1 cellular context compared by ENCODE assay signal in the genomic region with DNA sequence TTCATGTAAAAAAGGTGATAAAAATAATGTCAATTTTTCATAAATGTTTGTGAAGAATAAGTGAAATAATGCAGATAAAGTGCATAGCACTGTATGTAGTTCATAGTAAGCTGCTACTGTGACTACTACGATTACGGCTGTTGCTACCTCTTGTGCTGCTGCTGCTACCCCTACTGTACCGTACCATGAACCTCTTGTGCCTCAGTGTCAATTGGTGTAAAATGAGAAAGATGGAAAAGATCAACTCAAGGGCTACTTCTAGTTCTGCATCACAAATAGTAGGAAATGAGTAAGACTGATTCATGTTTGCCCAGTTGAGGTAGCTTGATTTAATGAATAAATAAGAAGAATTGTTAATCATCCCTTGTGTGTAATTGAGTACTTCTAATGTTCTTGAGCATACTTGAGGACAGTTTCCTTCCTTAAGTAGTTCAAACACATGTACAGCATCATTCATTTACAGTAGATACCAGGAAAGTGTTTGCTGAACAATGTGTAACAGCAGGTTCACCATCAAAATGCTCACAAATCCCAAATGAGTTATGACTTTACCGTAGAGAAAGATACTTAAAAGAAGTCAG.
TF ChIP-seq lines count a peak whose summit lies in the region.

No MANE protein-coding gene starts in this region.

TF ChIP-seq in GM23338, 12 proteins besides CTCF, POLR2A, EP300 and RAD21 (continued from another document):
- TF ChIP-seq, protein P1, sequence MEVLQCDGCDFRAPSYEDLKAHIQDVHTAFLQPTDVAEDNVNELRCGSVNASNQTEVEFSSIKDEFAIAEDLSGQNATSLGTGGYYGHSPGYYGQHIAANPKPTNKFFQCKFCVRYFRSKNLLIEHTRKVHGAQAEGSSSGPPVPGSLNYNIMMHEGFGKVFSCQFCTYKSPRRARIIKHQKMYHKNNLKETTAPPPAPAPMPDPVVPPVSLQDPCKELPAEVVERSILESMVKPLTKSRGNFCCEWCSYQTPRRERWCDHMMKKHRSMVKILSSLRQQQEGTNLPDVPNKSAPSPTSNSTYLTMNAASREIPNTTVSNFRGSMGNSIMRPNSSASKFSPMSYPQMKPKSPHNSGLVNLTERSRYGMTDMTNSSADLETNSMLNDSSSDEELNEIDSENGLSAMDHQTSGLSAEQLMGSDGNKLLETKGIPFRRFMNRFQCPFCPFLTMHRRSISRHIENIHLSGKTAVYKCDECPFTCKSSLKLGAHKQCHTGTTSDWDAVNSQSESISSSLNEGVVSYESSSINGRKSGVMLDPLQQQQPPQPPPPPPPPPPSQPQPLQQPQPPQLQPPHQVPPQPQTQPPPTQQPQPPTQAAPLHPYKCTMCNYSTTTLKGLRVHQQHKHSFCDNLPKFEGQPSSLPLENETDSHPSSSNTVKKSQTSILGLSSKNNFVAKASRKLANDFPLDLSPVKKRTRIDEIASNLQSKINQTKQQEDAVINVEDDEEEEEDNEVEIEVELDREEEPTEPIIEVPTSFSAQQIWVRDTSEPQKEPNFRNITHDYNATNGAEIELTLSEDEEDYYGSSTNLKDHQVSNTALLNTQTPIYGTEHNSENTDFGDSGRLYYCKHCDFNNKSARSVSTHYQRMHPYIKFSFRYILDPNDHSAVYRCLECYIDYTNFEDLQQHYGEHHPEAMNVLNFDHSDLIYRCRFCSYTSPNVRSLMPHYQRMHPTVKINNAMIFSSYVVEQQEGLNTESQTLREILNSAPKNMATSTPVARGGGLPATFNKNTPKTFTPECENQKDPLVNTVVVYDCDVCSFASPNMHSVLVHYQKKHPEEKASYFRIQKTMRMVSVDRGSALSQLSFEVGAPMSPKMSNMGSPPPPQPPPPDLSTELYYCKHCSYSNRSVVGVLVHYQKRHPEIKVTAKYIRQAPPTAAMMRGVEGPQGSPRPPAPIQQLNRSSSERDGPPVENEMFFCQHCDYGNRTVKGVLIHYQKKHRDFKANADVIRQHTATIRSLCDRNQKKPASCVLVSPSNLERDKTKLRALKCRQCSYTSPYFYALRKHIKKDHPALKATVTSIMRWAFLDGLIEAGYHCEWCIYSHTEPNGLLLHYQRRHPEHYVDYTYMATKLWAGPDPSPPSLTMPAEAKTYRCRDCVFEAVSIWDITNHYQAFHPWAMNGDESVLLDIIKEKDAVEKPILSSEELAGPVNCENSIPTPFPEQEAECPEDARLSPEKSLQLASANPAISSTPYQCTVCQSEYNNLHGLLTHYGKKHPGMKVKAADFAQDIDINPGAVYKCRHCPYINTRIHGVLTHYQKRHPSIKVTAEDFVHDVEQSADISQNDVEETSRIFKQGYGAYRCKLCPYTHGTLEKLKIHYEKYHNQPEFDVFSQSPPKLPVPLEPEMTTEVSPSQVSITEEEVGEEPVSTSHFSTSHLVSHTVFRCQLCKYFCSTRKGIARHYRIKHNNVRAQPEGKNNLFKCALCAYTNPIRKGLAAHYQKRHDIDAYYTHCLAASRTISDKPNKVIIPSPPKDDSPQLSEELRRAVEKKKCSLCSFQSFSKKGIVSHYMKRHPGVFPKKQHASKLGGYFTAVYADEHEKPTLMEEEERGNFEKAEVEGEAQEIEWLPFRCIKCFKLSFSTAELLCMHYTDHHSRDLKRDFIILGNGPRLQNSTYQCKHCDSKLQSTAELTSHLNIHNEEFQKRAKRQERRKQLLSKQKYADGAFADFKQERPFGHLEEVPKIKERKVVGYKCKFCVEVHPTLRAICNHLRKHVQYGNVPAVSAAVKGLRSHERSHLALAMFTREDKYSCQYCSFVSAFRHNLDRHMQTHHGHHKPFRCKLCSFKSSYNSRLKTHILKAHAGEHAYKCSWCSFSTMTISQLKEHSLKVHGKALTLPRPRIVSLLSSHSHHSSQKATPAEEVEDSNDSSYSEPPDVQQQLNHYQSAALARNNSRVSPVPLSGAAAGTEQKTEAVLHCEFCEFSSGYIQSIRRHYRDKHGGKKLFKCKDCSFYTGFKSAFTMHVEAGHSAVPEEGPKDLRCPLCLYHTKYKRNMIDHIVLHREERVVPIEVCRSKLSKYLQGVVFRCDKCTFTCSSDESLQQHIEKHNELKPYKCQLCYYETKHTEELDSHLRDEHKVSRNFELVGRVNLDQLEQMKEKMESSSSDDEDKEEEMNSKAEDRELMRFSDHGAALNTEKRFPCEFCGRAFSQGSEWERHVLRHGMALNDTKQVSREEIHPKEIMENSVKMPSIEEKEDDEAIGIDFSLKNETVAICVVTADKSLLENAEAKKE (CRISPR knock-in tag; IDR thresholded peaks at IDR 0.05) = no peak
- TF ChIP-seq, protein P2, sequence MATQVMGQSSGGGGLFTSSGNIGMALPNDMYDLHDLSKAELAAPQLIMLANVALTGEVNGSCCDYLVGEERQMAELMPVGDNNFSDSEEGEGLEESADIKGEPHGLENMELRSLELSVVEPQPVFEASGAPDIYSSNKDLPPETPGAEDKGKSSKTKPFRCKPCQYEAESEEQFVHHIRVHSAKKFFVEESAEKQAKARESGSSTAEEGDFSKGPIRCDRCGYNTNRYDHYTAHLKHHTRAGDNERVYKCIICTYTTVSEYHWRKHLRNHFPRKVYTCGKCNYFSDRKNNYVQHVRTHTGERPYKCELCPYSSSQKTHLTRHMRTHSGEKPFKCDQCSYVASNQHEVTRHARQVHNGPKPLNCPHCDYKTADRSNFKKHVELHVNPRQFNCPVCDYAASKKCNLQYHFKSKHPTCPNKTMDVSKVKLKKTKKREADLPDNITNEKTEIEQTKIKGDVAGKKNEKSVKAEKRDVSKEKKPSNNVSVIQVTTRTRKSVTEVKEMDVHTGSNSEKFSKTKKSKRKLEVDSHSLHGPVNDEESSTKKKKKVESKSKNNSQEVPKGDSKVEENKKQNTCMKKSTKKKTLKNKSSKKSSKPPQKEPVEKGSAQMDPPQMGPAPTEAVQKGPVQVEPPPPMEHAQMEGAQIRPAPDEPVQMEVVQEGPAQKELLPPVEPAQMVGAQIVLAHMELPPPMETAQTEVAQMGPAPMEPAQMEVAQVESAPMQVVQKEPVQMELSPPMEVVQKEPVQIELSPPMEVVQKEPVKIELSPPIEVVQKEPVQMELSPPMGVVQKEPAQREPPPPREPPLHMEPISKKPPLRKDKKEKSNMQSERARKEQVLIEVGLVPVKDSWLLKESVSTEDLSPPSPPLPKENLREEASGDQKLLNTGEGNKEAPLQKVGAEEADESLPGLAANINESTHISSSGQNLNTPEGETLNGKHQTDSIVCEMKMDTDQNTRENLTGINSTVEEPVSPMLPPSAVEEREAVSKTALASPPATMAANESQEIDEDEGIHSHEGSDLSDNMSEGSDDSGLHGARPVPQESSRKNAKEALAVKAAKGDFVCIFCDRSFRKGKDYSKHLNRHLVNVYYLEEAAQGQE (IDR thresholded peaks at IDR 0.05; ENCODE audit: unreplicated experiment) = no peak
- no peak for TF ChIP-seq EZH2 (IDR thresholded peaks at IDR 0.05; ENCODE audit: low read depth, unreplicated experiment)
- no peak for TF ChIP-seq JUNB (IDR thresholded peaks at IDR 0.05; ENCODE audit: unreplicated experiment)
- TF ChIP-seq, protein P3, sequence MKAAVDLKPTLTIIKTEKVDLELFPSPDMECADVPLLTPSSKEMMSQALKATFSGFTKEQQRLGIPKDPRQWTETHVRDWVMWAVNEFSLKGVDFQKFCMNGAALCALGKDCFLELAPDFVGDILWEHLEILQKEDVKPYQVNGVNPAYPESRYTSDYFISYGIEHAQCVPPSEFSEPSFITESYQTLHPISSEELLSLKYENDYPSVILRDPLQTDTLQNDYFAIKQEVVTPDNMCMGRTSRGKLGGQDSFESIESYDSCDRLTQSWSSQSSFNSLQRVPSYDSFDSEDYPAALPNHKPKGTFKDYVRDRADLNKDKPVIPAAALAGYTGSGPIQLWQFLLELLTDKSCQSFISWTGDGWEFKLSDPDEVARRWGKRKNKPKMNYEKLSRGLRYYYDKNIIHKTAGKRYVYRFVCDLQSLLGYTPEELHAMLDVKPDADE (IDR thresholded peaks at IDR 0.05) = no peak
- no peak for TF ChIP-seq EZH2phosphoT487 (IDR thresholded peaks at IDR 0.05; ENCODE audit: unreplicated experiment)
- no peak for TF ChIP-seq ZNF114 (CRISPR knock-in tag; IDR thresholded peaks at IDR 0.05)
- TF ChIP-seq CREB1 (CRISPR knock-in tag; IDR thresholded peaks at IDR 0.05; ENCODE audit: low read depth) = no peak
